9 cellular contexts compared by ENCODE assay signal in genomic region chr20:48825551-48825885, GRCh38. TPM values are rescaled to one million over a fixed set of nuclear protein-coding genes. Genes with fewer than 3 reads are reported as not detected.
A peak's percentile ranks its signal among the peaks of the same experiment; 100 is the strongest.
DNase-seq lines count a peak whose midpoint lies in the region; ATAC-seq, FAIRE-seq and TF ChIP-seq lines count a peak whose summit lies in the region.
"Had no signal": no experiment of that assay in that cellular context is flagged by ENCODE, and none has a peak within 500 bp of the region (broad histone marks: within the 10 kb centered on the region; RNA-seq: fewer than 3 reads in every experiment).

No MANE protein-coding gene starts in this region.

- CTCF ChIA-PET in activated CD8-positive, alpha-beta memory T cell treated with anti-CD3 and anti-CD28 coated beads, Interleukin-2, amount 10 ng/mL, durations not matched to agents 7 days and 5 days (lab: Charles Lee): interaction anchor here (0.9 to 2.3 kb wide), 5 partner anchors 56 to 116 kb away, joined by 3 to 8 read pairs (median 3); no protein-coding TSS in a partner anchor
- CTCF ChIA-PET in activated CD4-positive, alpha-beta memory T cell treated with anti-CD3 and anti-CD28 coated beads, Interleukin-2, amount 10 ng/mL, durations not matched to agents 7 days and 5 days (lab: Charles Lee): interaction anchor here (2.0 to 2.5 kb wide), 2 partner anchors 79 to 168 kb away, joined by 4 to 14 read pairs; no protein-coding TSS in a partner anchor

- no peaks in the 10 kb centered on the region for H3K9me3 Mint-ChIP-seq in activated CD8-positive, alpha-beta memory T cell treated with anti-CD3 and anti-CD28 coated beads, Interleukin-2, amount 10 ng/mL, durations not matched to agents 7 days and 5 days (ENCODE audit: low read depth)
- H3K9me3 Mint-ChIP-seq in activated CD4-positive, alpha-beta memory T cell treated with anti-CD3 and anti-CD28 coated beads, Interleukin-2, amount 10 ng/mL, durations not matched to agents 7 days and 5 days: no peaks in the 10 kb centered on the region

- H3K36me3 ChIP-seq in kidney (ENCODE audit: control insufficient read depth in 1 of 2, insufficient read depth in 2 of 2, low read length in 2 of 2) (no peaks in the 10 kb centered on the region), stomach (no peaks in the 10 kb centered on the region)

- no peak for ATAC-seq in activated CD8-positive, alpha-beta memory T cell treated with anti-CD3 and anti-CD28 coated beads, Interleukin-2, amount 10 ng/mL, durations not matched to agents 7 days and 5 days

- intact Hi-C loops in kidney (cut with DNase I): no loop called here
- intact Hi-C loops in stomach (cut with DNase I; ENCODE audit: low total_unique reads): no loop called here

- no peak for TF ChIP-seq CTCF in kidney (IDR thresholded peaks at IDR 0.05; ENCODE audit: borderline replicate concordance, extremely low read depth, insufficient read depth)
- no peak for TF ChIP-seq CTCF in stomach (IDR thresholded peaks at IDR 0.05)
- no peak for TF ChIP-seq CTCF in foreskin fibroblast (IDR thresholded peaks at IDR 0.05; ENCODE audit: low read depth, low read length)

- no peak for FAIRE-seq in kidney (lab: Jason Lieb, UNC)

- peaks cover 57% of the 10 kb centered on the region for H3K4me1 Mint-ChIP-seq in activated CD8-positive, alpha-beta memory T cell treated with anti-CD3 and anti-CD28 coated beads, Interleukin-2, amount 10 ng/mL, durations not matched to agents 7 days and 5 days
- H3K4me1 Mint-ChIP-seq in activated CD4-positive, alpha-beta memory T cell treated with anti-CD3 and anti-CD28 coated beads, Interleukin-2, amount 10 ng/mL, durations not matched to agents 7 days and 5 days: peaks cover 12% of the 10 kb centered on the region

- no peak for TF ChIP-seq POLR2A in stomach (IDR thresholded peaks at IDR 0.05)

- peak overlapping the region; percentile 98 for H3K27ac Mint-ChIP-seq in activated CD8-positive, alpha-beta memory T cell treated with anti-CD3 and anti-CD28 coated beads, Interleukin-2, amount 10 ng/mL, durations not matched to agents 7 days and 5 days
- peak overlapping the region; percentile 97 for H3K27ac Mint-ChIP-seq in activated CD4-positive, alpha-beta memory T cell treated with anti-CD3 and anti-CD28 coated beads, Interleukin-2, amount 10 ng/mL, durations not matched to agents 7 days and 5 days

- peaks cover 35% of the 10 kb centered on the region for H3K36me3 Mint-ChIP-seq in activated CD8-positive, alpha-beta memory T cell treated with anti-CD3 and anti-CD28 coated beads, Interleukin-2, amount 10 ng/mL, durations not matched to agents 7 days and 5 days
- peaks cover 61% of the 10 kb centered on the region for H3K36me3 Mint-ChIP-seq in activated CD4-positive, alpha-beta memory T cell treated with anti-CD3 and anti-CD28 coated beads, Interleukin-2, amount 10 ng/mL, durations not matched to agents 7 days and 5 days (ENCODE audit: low read depth)

- H3K27me3 Mint-ChIP-seq in activated CD8-positive, alpha-beta memory T cell treated with anti-CD3 and anti-CD28 coated beads, Interleukin-2, amount 10 ng/mL, durations not matched to agents 7 days and 5 days: no peaks in the 10 kb centered on the region
- H3K27me3 Mint-ChIP-seq in activated CD4-positive, alpha-beta memory T cell treated with anti-CD3 and anti-CD28 coated beads, Interleukin-2, amount 10 ng/mL, durations not matched to agents 7 days and 5 days: peaks cover 2% of the 10 kb centered on the region

- POLR2A ChIA-PET in activated CD4-positive, alpha-beta memory T cell treated with anti-CD3 and anti-CD28 coated beads, Interleukin-2, amount 10 ng/mL, durations not matched to agents 7 days and 5 days (lab: Charles Lee): interaction anchor here (1.3 to 4.8 kb wide), 5 partner anchors 7 to 108 kb away, joined by 3 to 33 read pairs (median 30); no protein-coding TSS in a partner anchor

- H3K27ac ChIP-seq in kidney (ENCODE audit: low read depth in 2 of 2, low read length in 2 of 2): no peak overlapping the region
- H3K27ac ChIP-seq in stomach: peak overlapping the region in 4 of 5 donors; percentile 74 to 85 (median 83)

- H3K4me3 ChIP-seq in kidney (ENCODE audit: low read length in 2 of 2) (peak overlapping the region; percentile 10 to 17), stomach (peak overlapping the region; percentile 66 to 76 (median 70)), foreskin fibroblast (ENCODE audit: low read depth in 1 of 2, low read length in 2 of 2) (no peak overlapping the region)

- H3K27me3 ChIP-seq in stomach: peaks cover 0 to 21% (median 3%) of the 10 kb centered on the region in 3 donors

- H3K9me3 ChIP-seq in kidney (ENCODE audit: control insufficient read depth in 1 of 2, low read length in 2 of 2): no peaks in the 10 kb centered on the region
- H3K9me3 ChIP-seq in stomach: no peaks in the 10 kb centered on the region

- WGBS in stomach, 5 donors: 38 to 48% (median 42%) methylated on average over 4 of the region's 4 CpGs

- H3K4me3 Mint-ChIP-seq in activated CD8-positive, alpha-beta memory T cell treated with anti-CD3 and anti-CD28 coated beads, Interleukin-2, amount 10 ng/mL, durations not matched to agents 7 days and 5 days: peak overlapping the region; percentile 98
- peak overlapping the region; percentile 98 for H3K4me3 Mint-ChIP-seq in activated CD4-positive, alpha-beta memory T cell treated with anti-CD3 and anti-CD28 coated beads, Interleukin-2, amount 10 ng/mL, durations not matched to agents 7 days and 5 days

- H3K4me1 ChIP-seq in kidney (ENCODE audit: control insufficient read depth in 1 of 2, insufficient read depth in 1 of 2, low read depth in 1 of 2, low read length in 2 of 2) (peaks cover 0 to 8% of the 10 kb centered on the region in 2 donors), stomach (peaks cover 0 to 81% (median 43%) of the 10 kb centered on the region in 4 donors)

- peak overlapping the region in 1 of 2 donors; percentile 3 for H3K9ac ChIP-seq in kidney (ENCODE audit: low read length in 2 of 2)

- no peak for DNase-seq in activated CD8-positive, alpha-beta memory T cell treated with anti-CD3 and anti-CD28 coated beads, Interleukin-2, amount 10 ng/mL, durations not matched to agents 7 days and 5 days
- DNase-seq in activated CD8-positive, alpha-beta memory T cell treated with anti-CD3 and anti-CD28 coated beads, Interleukin-2, amount 50 U/mL, for 48 hours: no peak
- DNase-seq in activated CD4-positive, alpha-beta memory T cell treated with anti-CD3 and anti-CD28 coated beads, Interleukin-2, amount 10 ng/mL, durations not matched to agents 7 days and 5 days: no peak
- DNase-seq in kidney (no peak), stomach (no peak), NCI-H2196 treated with DMSO at 0.1 percent for 48 hours (lab: John Stamatoyannopoulos, UW; ENCODE audit: unreplicated experiment) (no peak), NCI-H1436 (lab: John Stamatoyannopoulos, UW) (no peak), foreskin fibroblast (no peak)
- DNase-seq: occipital lobe had no signal

- no peak for TF ChIP-seq EP300 in stomach (IDR thresholded peaks at IDR 0.05)

RNA-seq across cellular contexts. Expression of gene PREX1, which starts 2.3 kb away (rescaled TPM):
- total RNA-seq in activated CD8-positive, alpha-beta memory T cell treated with anti-CD3 and anti-CD28 coated beads, Interleukin-2, amount 10 ng/mL, durations not matched to agents 7 days and 5 days: 100 to 1,000 TPM; 130 to 156 TPM
- total RNA-seq in activated CD4-positive, alpha-beta memory T cell treated with anti-CD3 and anti-CD28 coated beads, Interleukin-2, amount 10 ng/mL, durations not matched to agents 7 days and 5 days: 100 to 1,000 TPM; 158 to 160 TPM
- total RNA-seq in kidney (38.2 TPM), stomach (10 to 100 TPM in 3 of 5 donors, 1 to 10 TPM in 2; 9.0 to 25.2 (median 19.3) TPM)
- polyA plus RNA-seq in kidney (ENCODE audit: insufficient read depth, low read depth, low replicate concordance) (8.5 TPM), stomach (10 to 100 TPM in 2 of 3 donors, 1 to 10 TPM in 1; 5.2 to 17.4 (median 15.7) TPM)

Comparison
In these comparisons a context has a peak if more than half of its experiments do, and no peak if none do; other contexts are left out.
1. H3K27ac ChIP-seq: peak in stomach (4 of 5); none in kidney (0 of 2).
2. H3K4me3 ChIP-seq: peak in kidney (2 of 2) and stomach (4 of 4); none in foreskin fibroblast (0 of 2).